Comparison of ENCODE assay signal across 19 cellular contexts in the genomic region with DNA sequence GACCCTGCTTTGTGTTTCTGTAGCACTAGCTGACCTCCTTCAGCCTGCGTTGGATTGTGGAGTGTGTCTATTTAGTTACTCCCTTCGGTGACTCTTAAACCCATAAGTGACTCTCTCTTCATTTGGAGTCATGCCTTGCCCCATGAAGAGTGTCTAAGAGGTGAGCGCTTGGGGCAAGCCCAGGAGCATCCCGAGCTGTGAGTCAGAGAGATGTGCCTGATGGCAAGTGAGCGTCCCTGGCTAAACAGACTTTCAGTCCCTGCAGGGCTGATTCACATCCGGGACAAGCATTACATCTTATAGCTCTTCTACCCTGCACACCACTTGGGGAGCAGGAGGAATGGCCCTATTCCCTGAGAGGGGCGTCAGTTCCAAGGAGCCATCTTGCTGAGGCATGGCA. TPM values are rescaled to one million over a fixed set of nuclear protein-coding genes. Genes with fewer than 3 reads are reported as not detected.
A peak's percentile ranks its signal among the peaks of the same experiment; 100 is the strongest.
DNase-seq lines count a peak whose midpoint lies in the region; ATAC-seq and TF ChIP-seq lines count a peak whose summit lies in the region.
"Had no signal": no experiment of that assay in that cellular context is flagged by ENCODE, and none has a peak within 500 bp of the region (broad histone marks: within the 10 kb centered on the region; RNA-seq: fewer than 3 reads in every experiment).

No MANE protein-coding gene starts in this region.

- no peak overlapping the region for H3K56ac ChIP-seq in IMR-90 (ENCODE audit: extremely low read depth, insufficient read depth, low read length)

- H3K4me1 Mint-ChIP-seq in activated CD4-positive, alpha-beta T cell treated with anti-CD3 and anti-CD28 coated beads for 36 hours = peaks cover 11% of the 10 kb centered on the region
- H3K4me1 Mint-ChIP-seq in activated CD4-positive, alpha-beta T cell treated with anti-CD3 and anti-CD28 coated beads, Interleukin-2, amount 10 ng/mL, durations not matched to agents 7 days and 5 days = no peaks in the 10 kb centered on the region

- BruUV-seq in IMR-90 (replicated peaks; lab: Mats Ljungman, UMichigan) (no TSS peak), mammary epithelial cell (replicated peaks; lab: Mats Ljungman, UMichigan) (no TSS peak)

- H3K18ac ChIP-seq in IMR-90 (ENCODE audit: low read depth, low read length) = no peak overlapping the region

- H3K27me3 ChIP-seq in IMR-90 (ENCODE audit: control insufficient read depth, insufficient read depth, low read length) (no peaks in the 10 kb centered on the region), mammary epithelial cell (ENCODE audit: insufficient read depth, low read length) (no peaks in the 10 kb centered on the region), testis (no peaks in the 10 kb centered on the region)
- H3K27me3 ChIP-seq: BE2C, MG63 had no signal

- peaks cover 58% of the 10 kb centered on the region for H3K36me3 Mint-ChIP-seq in activated CD4-positive, alpha-beta T cell treated with anti-CD3 and anti-CD28 coated beads for 36 hours (ENCODE audit: low read depth)
- H3K36me3 Mint-ChIP-seq in activated CD4-positive, alpha-beta T cell treated with anti-CD3 and anti-CD28 coated beads, Interleukin-2, amount 10 ng/mL, durations not matched to agents 7 days and 5 days (ENCODE audit: low read depth) = peaks cover 63% of the 10 kb centered on the region

- H3K9me3 ChIP-seq in IMR-90 (ENCODE audit: control insufficient read depth, insufficient read depth, low read length) (no peaks in the 10 kb centered on the region), mammary epithelial cell (replicated peaks; ENCODE audit: insufficient read depth, low read length) (no peaks in the 10 kb centered on the region), testis (no peaks in the 10 kb centered on the region)
- H3K9me3 ChIP-seq: BE2C, MG63 had no signal

- H3K79me2 ChIP-seq in mammary epithelial cell (ENCODE audit: insufficient read depth, low read length) = no peaks in the 10 kb centered on the region

- H3K4me1 ChIP-seq in IMR-90 (ENCODE audit: control insufficient read depth, insufficient read depth, low read length) = no peaks in the 10 kb centered on the region
- no peaks in the 10 kb centered on the region for H3K4me1 ChIP-seq in mammary epithelial cell (ENCODE audit: insufficient read depth, low read length)
- no peaks in the 10 kb centered on the region for H3K4me1 ChIP-seq in testis

- no peak overlapping the region for H4K8ac ChIP-seq in IMR-90 (ENCODE audit: low read depth in 2 of 2, low read length in 2 of 2)

- no peak overlapping the region for H4K5ac ChIP-seq in IMR-90 (ENCODE audit: low read depth, low read length)

- no peak overlapping the region for H3K23ac ChIP-seq in IMR-90 (ENCODE audit: low read depth, low read length)

- no CpG with 5 or more reads among the region's 7 CpGs for WGBS in IMR-90 (ENCODE audit: extremely low coverage in 2 of 2, insufficient read length in 1 of 2), 2 experiments
- WGBS in mammary epithelial cell (ENCODE audit: low coverage, missing lambda C conversion rate) = 79% methylated on average over 6 of the region's 7 CpGs
- 89 to 96% methylated on average over 7 of the region's 7 CpGs for WGBS in testis, 2 donors

- TF ChIP-seq CTCF in IMR-90 (conservative IDR thresholded peaks at IDR 0.05; ENCODE audit: low read depth, low read length) (no peak), mammary epithelial cell (conservative IDR thresholded peaks at IDR 0.05 in 1 of 2, IDR thresholded peaks at IDR 0.05 in 1 of 2; ENCODE audit: extremely low read depth in 1 of 2, insufficient read depth in 1 of 2, low read depth in 1 of 2, low read length in 2 of 2) (no peak), testis (IDR thresholded peaks at IDR 0.05) (no peak)

- H3K4me2 ChIP-seq in IMR-90 (ENCODE audit: low read depth, low read length) = no peak overlapping the region
- H3K4me2 ChIP-seq in mammary epithelial cell (ENCODE audit: insufficient read depth, low read depth, low read length) = no peak overlapping the region
- H3K4me2 ChIP-seq: KMS-11 had no signal

- H3K4ac ChIP-seq in IMR-90 (ENCODE audit: low read depth, low read length) = no peak overlapping the region

- H3K9me1 ChIP-seq in IMR-90 (ENCODE audit: insufficient read depth, low read length) = peaks cover 3% of the 10 kb centered on the region; the same call in 1 of the 2 replicates

- H4K20me1 ChIP-seq in IMR-90 (ENCODE audit: insufficient read depth, low read length) (no peaks in the 10 kb centered on the region), mammary epithelial cell (ENCODE audit: insufficient read depth, low read length) (no peaks in the 10 kb centered on the region)

- H3K9ac ChIP-seq in IMR-90 (ENCODE audit: low read depth, low read length) (no peak overlapping the region), mammary epithelial cell (ENCODE audit: insufficient read depth, low read length) (no peak overlapping the region)
- H3K9ac ChIP-seq: KMS-11 had no signal

- no peak for ATAC-seq in activated CD4-positive, alpha-beta T cell treated with anti-CD3 and anti-CD28 coated beads for 36 hours
- no peak for ATAC-seq in IMR-90 (ENCODE audit: low read depth)
- no peak for ATAC-seq in left lobe of liver
- ATAC-seq in stimulated activated naive CD8-positive, alpha-beta T cell treated with anti-CD3 and anti-CD28 coated beads, Interleukin-15, Interleukin-2, amounts not matched to agents 100 U/mL and 50 U/mL, for 24 hours = no peak
- ATAC-seq: CD8-positive, alpha-beta T cell; HepG2; Right ventricle myocardium inferior had no signal

- H3K27ac ChIP-seq in IMR-90 (ENCODE audit: insufficient read depth, low read length) (no peak overlapping the region), mammary epithelial cell (ENCODE audit: insufficient read depth, low read depth, low read length) (no peak overlapping the region), testis (no peak overlapping the region)
- H3K27ac ChIP-seq: 22Rv1, KMS-11 had no signal

- no peak overlapping the region for H2BK15ac ChIP-seq in IMR-90 (ENCODE audit: low read depth, low read length)

- in situ Hi-C loops in IMR-90 (cut with MboI; ENCODE audit: low sequenced_read_pairs) = no loop called here
- in situ Hi-C loops in mammary epithelial cell (cut with MboI; ENCODE audit: low sequenced_read_pairs in 2 of 2) = no loop called here

- POLR2A ChIA-PET in activated CD4-positive, alpha-beta T cell treated with anti-CD3 and anti-CD28 coated beads for 36 hours (lab: Charles Lee) = no interaction called here
- POLR2A ChIA-PET in activated CD4-positive, alpha-beta T cell treated with anti-CD3 and anti-CD28 coated beads, Interleukin-2, amount 10 ng/mL, durations not matched to agents 7 days and 5 days (lab: Charles Lee) = interaction anchor here (0.5 kb wide), 1 partner anchor 480 kb away, joined by 3 read pairs; no protein-coding TSS in a partner anchor
- POLR2A ChIA-PET in IMR-90 (lab: Charles Lee; ENCODE audit: unreplicated experiment) = no interaction called here

- H3K4me3 Mint-ChIP-seq in activated CD4-positive, alpha-beta T cell treated with anti-CD3 and anti-CD28 coated beads for 36 hours = no peak overlapping the region
- no peak overlapping the region for H3K4me3 Mint-ChIP-seq in activated CD4-positive, alpha-beta T cell treated with anti-CD3 and anti-CD28 coated beads, Interleukin-2, amount 10 ng/mL, durations not matched to agents 7 days and 5 days
- H3K4me3 Mint-ChIP-seq: CD8-positive, alpha-beta T cell; HFFc6 had no signal

- no peak overlapping the region for H4K91ac ChIP-seq in IMR-90 (ENCODE audit: insufficient read depth, low read depth, low read length)

- peaks cover 40% of the 10 kb centered on the region for H3K36me3 ChIP-seq in IMR-90 (ENCODE audit: control insufficient read depth, insufficient read depth, low read length)
- H3K36me3 ChIP-seq in mammary epithelial cell (ENCODE audit: insufficient read depth, low read length) = peaks cover 27% of the 10 kb centered on the region
- no peaks in the 10 kb centered on the region for H3K36me3 ChIP-seq in testis (ENCODE audit: low read depth, missing control alignments)

- H2BK20ac ChIP-seq in IMR-90 (ENCODE audit: low read depth, low read length) = no peak overlapping the region

- H2AK5ac ChIP-seq in IMR-90 (ENCODE audit: low read depth, low read length) = no peak overlapping the region

- no peaks in the 10 kb centered on the region for H3K9me3 Mint-ChIP-seq in activated CD4-positive, alpha-beta T cell treated with anti-CD3 and anti-CD28 coated beads for 36 hours (ENCODE audit: low read depth)
- no peaks in the 10 kb centered on the region for H3K9me3 Mint-ChIP-seq in activated CD4-positive, alpha-beta T cell treated with anti-CD3 and anti-CD28 coated beads, Interleukin-2, amount 10 ng/mL, durations not matched to agents 7 days and 5 days
- H3K9me3 Mint-ChIP-seq: CD8-positive, alpha-beta T cell; HFFc6 had no signal

- 0 out of 4 replicates have a peak, but pooled peaks cover 0 to 2% of the 10 kb centered on the region in 2 experiments for H3K79me1 ChIP-seq in IMR-90 (ENCODE audit: low read depth in 1 of 2, low read length in 2 of 2)

- TF ChIP-seq POLR2A in IMR-90 (IDR thresholded peaks at IDR 0.05; ENCODE audit: low read depth, low read length) (no peak), testis (IDR thresholded peaks at IDR 0.05) (no peak)

- H2AK9ac ChIP-seq in IMR-90 (replicated peaks; ENCODE audit: low read depth, low read length, poor library complexity) = no peak overlapping the region

- no peaks in the 10 kb centered on the region for H3K27me3 Mint-ChIP-seq in activated CD4-positive, alpha-beta T cell treated with anti-CD3 and anti-CD28 coated beads for 36 hours
- H3K27me3 Mint-ChIP-seq in activated CD4-positive, alpha-beta T cell treated with anti-CD3 and anti-CD28 coated beads, Interleukin-2, amount 10 ng/mL, durations not matched to agents 7 days and 5 days = no peaks in the 10 kb centered on the region

- H2BK120ac ChIP-seq in IMR-90 (ENCODE audit: low read depth, low read length) = no peak overlapping the region

- no peak overlapping the region for H3K14ac ChIP-seq in IMR-90 (replicated peaks; ENCODE audit: low read depth, low read length)

- H3K4me3 ChIP-seq in IMR-90 (ENCODE audit: insufficient read depth, low read depth, low read length) (no peak overlapping the region), mammary epithelial cell (replicated peaks in 1 of 3; ENCODE audit: insufficient read depth in 1 of 3, low read depth in 2 of 3, low read length in 3 of 3) (no peak overlapping the region), testis (no peak overlapping the region)
- H3K4me3 ChIP-seq: MG63 had no signal

- CTCF ChIA-PET in activated CD4-positive, alpha-beta T cell treated with anti-CD3 and anti-CD28 coated beads for 36 hours (lab: Charles Lee) = interaction anchor here (1.0 kb wide), 1 partner anchor 15 kb away, joined by 4 read pairs; no protein-coding TSS in a partner anchor
- CTCF ChIA-PET in activated CD4-positive, alpha-beta T cell treated with anti-CD3 and anti-CD28 coated beads, Interleukin-2, amount 10 ng/mL, durations not matched to agents 7 days and 5 days (lab: Charles Lee) = interaction anchor here (1.1 kb wide), 1 partner anchor 235 kb away, joined by 3 read pairs; a partner anchor contains a TSS
- CTCF ChIA-PET in IMR-90 (lab: Yijun Ruan, JAX) (no interaction called here), mammary epithelial cell (lab: Charles Lee; ENCODE audit: low non-redundant PET) (interaction anchor here (0.5 kb wide), 1 partner anchor 10 kb away, joined by 4 read pairs; no protein-coding TSS in a partner anchor)

- intact Hi-C loops in activated CD4-positive, alpha-beta T cell treated with anti-CD3 and anti-CD28 coated beads for 36 hours (cut with DNase I, micrococcal nuclease) = loop anchor here in 1 of 2 experiments (10.0 kb wide), 1 partner anchor 235 kb away; a partner anchor contains a TSS
- intact Hi-C loops in IMR-90 (cut with micrococcal nuclease) = loop anchor here (2.0 kb wide), 1 partner anchor 165 kb away; no protein-coding TSS in a partner anchor
- intact Hi-C loops in mammary epithelial cell (cut with micrococcal nuclease) = no loop called here
- intact Hi-C loops in testis (cut with DNase I; ENCODE audit: low total_unique reads) = no loop called here

- H2AFZ ChIP-seq in IMR-90 (replicated peaks; ENCODE audit: low read length, poor library complexity) = no peak overlapping the region
- no peak overlapping the region for H2AFZ ChIP-seq in mammary epithelial cell (ENCODE audit: low read depth, low read length)

- DNase-seq in activated CD4-positive, alpha-beta T cell treated with anti-CD3 and anti-CD28 coated beads for 36 hours = no peak
- DNase-seq in activated CD4-positive, alpha-beta T cell treated with anti-CD3 and anti-CD28 coated beads, Interleukin-2, amount 10 ng/mL, durations not matched to agents 7 days and 5 days = no peak
- peak; percentile 16 for DNase-seq in IMR-90
- DNase-seq in mammary epithelial cell = peak; percentile 24
- peak; percentile 33 for DNase-seq in left lobe of liver (ENCODE audit: low spot score)
- no peak for DNase-seq in stimulated activated naive CD8-positive, alpha-beta T cell treated with anti-CD3 and anti-CD28 coated beads, Interleukin-15, Interleukin-2, amounts not matched to agents 100 U/mL and 50 U/mL, for 24 hours
- DNase-seq in testis = no peak
- DNase-seq in activated CD4-positive, alpha-beta T cell treated with anti-CD3 and anti-CD28 coated beads for 4 hours = no peak
- DNase-seq: BE2C; CD8-positive, alpha-beta T cell; GDM1; HFFc6; MG63; NCI-H1092 treated with DMSO at 0.1 percent for 48 hours; NCI-H510A treated with DMSO at 0.1 percent for 48 hours had no signal

- dilution Hi-C loops in IMR-90 (cut with HindIII; ENCODE audit: low sequenced_read_pairs, unreplicated experiment) = no loop called here
- dilution Hi-C loops in mammary epithelial cell (cut with HindIII; ENCODE audit: low sequenced_read_pairs) = loop anchor here (10.0 kb wide), 1 partner anchor 65 kb away; no protein-coding TSS in a partner anchor

- TF ChIP-seq RAD21 in IMR-90 (IDR thresholded peaks at IDR 0.05; ENCODE audit: low read length) = no peak

- H2BK5ac ChIP-seq in IMR-90 (ENCODE audit: low read depth, low read length, poor library complexity, severe bottlenecking) = no peak overlapping the region

- H3K27ac Mint-ChIP-seq in activated CD4-positive, alpha-beta T cell treated with anti-CD3 and anti-CD28 coated beads for 36 hours = peak overlapping the region; percentile 47
- H3K27ac Mint-ChIP-seq in activated CD4-positive, alpha-beta T cell treated with anti-CD3 and anti-CD28 coated beads, Interleukin-2, amount 10 ng/mL, durations not matched to agents 7 days and 5 days = no peak overlapping the region
- H3K27ac Mint-ChIP-seq: CD8-positive, alpha-beta T cell had no signal

RNA-seq across cellular contexts. Expression of a gene that starts 24.3 kb away (rescaled TPM):
- 10 to 100 TPM; 53.0 to 67.3 TPM for total RNA-seq in activated CD4-positive, alpha-beta T cell treated with anti-CD3 and anti-CD28 coated beads for 36 hours
- 10 to 100 TPM; 42.4 to 51.3 TPM for total RNA-seq in activated CD4-positive, alpha-beta T cell treated with anti-CD3 and anti-CD28 coated beads, Interleukin-2, amount 10 ng/mL, durations not matched to agents 7 days and 5 days
- 20.6 and 21.9 TPM in 2 replicates for total RNA-seq in IMR-90 (2012; rRNA removed)
- polyA plus RNA-seq in IMR-90 (2012; rRNA removed) = 24.0 and 32.4 TPM in 2 replicates
- polyA plus RNA-seq in IMR-90 (2012; cell fraction: cytosol; rRNA removed) = 5.2 and 5.4 TPM in 2 replicates
- 1.9 and 8.5 TPM in 2 replicates for polyA plus RNA-seq in IMR-90 (2012; cell fraction: nucleus; rRNA removed; ENCODE audit: low replicate concordance)
- 10 to 100 TPM; 20.3 to 33.8 TPM for total RNA-seq in mammary epithelial cell
- 29.7 TPM for polyA plus RNA-seq in mammary epithelial cell
- 41.6 TPM for polyA minus RNA-seq in mammary epithelial cell
- total RNA-seq in left lobe of liver = 13.6 TPM
- 10 to 100 TPM; 17.1 to 17.7 TPM for total RNA-seq in testis
- 18.2 TPM for polyA plus RNA-seq in testis (ENCODE audit: insufficient read depth, low read depth, low replicate concordance)

Comparison
In these comparisons a context has a peak if more than half of its experiments do, and no peak if none do; other contexts are left out.
1. DNase-seq: peak in IMR-90 (single experiment), mammary epithelial cell (single experiment) and left lobe of liver (single experiment); none in activated CD4-positive, alpha-beta T cell treated with anti-CD3 and anti-CD28 coated beads for 36 hours (single experiment), activated CD4-positive, alpha-beta T cell treated with anti-CD3 and anti-CD28 coated beads, Interleukin-2, amount 10 ng/mL, durations not matched to agents 7 days and 5 days (single experiment), stimulated activated naive CD8-positive, alpha-beta T cell treated with anti-CD3 and anti-CD28 coated beads, Interleukin-15, Interleukin-2, amounts not matched to agents 100 U/mL and 50 U/mL, for 24 hours (single experiment), testis (single experiment) and activated CD4-positive, alpha-beta T cell treated with anti-CD3 and anti-CD28 coated beads for 4 hours (0 of 2).